ENCODE assay signal across 19 cellular contexts in the genomic region with DNA sequence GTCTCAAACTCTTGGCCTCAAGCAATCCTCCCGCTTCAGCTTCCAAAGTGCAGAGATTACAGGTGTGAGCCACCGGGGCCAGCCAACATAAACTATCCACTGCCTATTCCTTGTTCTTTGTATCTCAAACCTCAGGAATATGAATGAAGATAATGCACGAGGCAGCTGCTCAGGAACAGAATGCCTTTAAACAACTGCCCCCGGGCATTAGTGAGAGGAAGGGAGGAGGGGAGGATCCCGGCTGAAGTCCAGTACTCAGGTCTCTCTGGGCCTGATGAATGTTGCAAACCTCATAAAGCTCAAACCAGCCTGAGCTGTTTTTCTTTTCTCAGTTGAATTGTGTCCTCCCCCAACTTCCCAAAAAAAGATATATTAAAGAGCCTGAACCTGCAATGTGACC. TPM values are rescaled to one million over a fixed set of nuclear protein-coding genes. Genes with fewer than 3 reads are reported as not detected.
DNase-seq lines count a peak whose midpoint lies in the region; ATAC-seq and TF ChIP-seq lines count a peak whose summit lies in the region.
"Had no signal": no experiment of that assay in that cellular context is flagged by ENCODE, and none has a peak within 500 bp of the region (broad histone marks: within the 10 kb centered on the region; RNA-seq: fewer than 3 reads in every experiment).

No MANE protein-coding gene starts in this region.

- H3K27me3 Mint-ChIP-seq in Caco-2 (ENCODE audit: insufficient read depth, unreplicated experiment) (no peaks in the 10 kb centered on the region), glutamatergic neuron (ENCODE audit: unreplicated experiment) (peaks cover 1% of the 10 kb centered on the region)
- peaks cover 24% of the 10 kb centered on the region for H3K27me3 Mint-ChIP-seq in stimulated activated naive CD8-positive, alpha-beta T cell treated with anti-CD3 and anti-CD28 coated beads, Interleukin-15, amount 100 ng/mL, for 72 hours

- no peak overlapping the region for H3K4me3 ChIP-seq in Caco-2 (ENCODE audit: low read depth, low read length)
- H3K4me3 ChIP-seq: SJSA1 had no signal

- H3K27me3 ChIP-seq in Caco-2 (replicated peaks; ENCODE audit: control insufficient read depth, insufficient read depth, low read length), result no peaks in the 10 kb centered on the region

- no peak for TF ChIP-seq CTCF in Caco-2 (IDR thresholded peaks at IDR 0.05; ENCODE audit: insufficient read depth in 1 of 2, low read depth in 1 of 2, low read length in 1 of 2, severe bottlenecking in 1 of 2, unreplicated experiment in 1 of 2)
- no peak for TF ChIP-seq CTCF in VCaP (conservative IDR thresholded peaks at IDR 0.05)
- no peak for TF ChIP-seq CTCF in glutamatergic neuron (IDR thresholded peaks at IDR 0.05; ENCODE audit: partially characterized antibody, unreplicated experiment)

- H3K4me3 Mint-ChIP-seq in Caco-2 (ENCODE audit: unreplicated experiment) (no peak overlapping the region), glutamatergic neuron (ENCODE audit: unreplicated experiment) (no peak overlapping the region)
- no peak overlapping the region for H3K4me3 Mint-ChIP-seq in stimulated activated naive CD8-positive, alpha-beta T cell treated with anti-CD3 and anti-CD28 coated beads, Interleukin-15, amount 100 ng/mL, for 72 hours
- H3K4me3 Mint-ChIP-seq: B cell; CD8-positive, alpha-beta T cell; T-cell had no signal

- BruUV-seq in Caco-2 (replicated peaks; lab: Mats Ljungman, UMichigan), result no TSS peak

- H3K36me3 ChIP-seq in Caco-2 (ENCODE audit: control insufficient read depth, insufficient read depth, low read length), result no peaks in the 10 kb centered on the region
- H3K36me3 ChIP-seq: SJSA1 had no signal

- no peaks in the 10 kb centered on the region for H3K4me1 Mint-ChIP-seq in Caco-2 (ENCODE audit: low read depth, unreplicated experiment)
- no peaks in the 10 kb centered on the region for H3K4me1 Mint-ChIP-seq in stimulated activated naive CD8-positive, alpha-beta T cell treated with anti-CD3 and anti-CD28 coated beads, Interleukin-15, amount 100 ng/mL, for 72 hours
- H3K4me1 Mint-ChIP-seq in glutamatergic neuron (ENCODE audit: low read depth, unreplicated experiment), result peaks cover 2% of the 10 kb centered on the region
- H3K4me1 Mint-ChIP-seq: B cell, T-cell had no signal

- H3K9me3 Mint-ChIP-seq in Caco-2 (ENCODE audit: unreplicated experiment), result no peaks in the 10 kb centered on the region
- H3K9me3 Mint-ChIP-seq in stimulated activated naive CD8-positive, alpha-beta T cell treated with anti-CD3 and anti-CD28 coated beads, Interleukin-15, amount 100 ng/mL, for 72 hours, result peaks cover 0 to 16% of the 10 kb centered on the region in 2 donors
- H3K9me3 Mint-ChIP-seq in glutamatergic neuron (ENCODE audit: unreplicated experiment), result peaks cover 5% of the 10 kb centered on the region

- peak; percentile 59 to 61 for DNase-seq in Caco-2
- DNase-seq in M059J (ENCODE audit: low read depth), result peak; percentile 22
- peak; percentile 12 for DNase-seq in posterior vena cava (ENCODE audit: low spot score)
- DNase-seq in SW480 (ENCODE audit: low spot score), result no peak
- DNase-seq in stimulated activated naive CD8-positive, alpha-beta T cell treated with anti-CD3 and anti-CD28 coated beads, Interleukin-15, amount 100 ng/mL, for 72 hours, result no peak
- no peak for DNase-seq in glutamatergic neuron
- DNase-seq: ACHN; CD8-positive, alpha-beta T cell; HCEC 1CT; NCI-H1048; NCI-H1694; NCI-H2107; NCI-H345; NCI-H748 treated with DMSO at 0.1 percent for 48 hours; T-cell had no signal

- intact Hi-C loops in Caco-2 (cut with micrococcal nuclease; ENCODE audit: unreplicated experiment), result no loop called here
- intact Hi-C loops in posterior vena cava (cut with DNase I), result no loop called here

- peak overlapping the region; percentile 72 for H3K27ac ChIP-seq in VCaP
- H3K27ac ChIP-seq: RWPE1, SJSA1 had no signal

- CTCF ChIA-PET in Caco-2 (lab: Charles Lee), result interaction anchor here (0.6 kb wide), 1 partner anchor 83 kb away, joined by 4 read pairs; no protein-coding TSS in a partner anchor

- H3K27ac Mint-ChIP-seq in Caco-2 (ENCODE audit: unreplicated experiment), result peak overlapping the region; percentile 19
- no peak overlapping the region for H3K27ac Mint-ChIP-seq in stimulated activated naive CD8-positive, alpha-beta T cell treated with anti-CD3 and anti-CD28 coated beads, Interleukin-15, amount 100 ng/mL, for 72 hours
- no peak overlapping the region for H3K27ac Mint-ChIP-seq in glutamatergic neuron (ENCODE audit: unreplicated experiment)
- H3K27ac Mint-ChIP-seq: B cell; CD8-positive, alpha-beta T cell; T-cell had no signal

- H3K36me3 Mint-ChIP-seq in Caco-2 (ENCODE audit: insufficient read depth, unreplicated experiment) (no peaks in the 10 kb centered on the region), glutamatergic neuron (ENCODE audit: unreplicated experiment) (peaks cover 9% of the 10 kb centered on the region)
- H3K36me3 Mint-ChIP-seq: CD8-positive, alpha-beta T cell had no signal

- POLR2A ChIA-PET in Caco-2 (lab: Charles Lee), result no interaction called here

- H3K4me1 ChIP-seq in Caco-2, result no peaks in the 10 kb centered on the region; the same call in 1 of the 2 replicates
- H3K4me1 ChIP-seq: SJSA1 had no signal

- ATAC-seq in stimulated activated naive CD8-positive, alpha-beta T cell treated with anti-CD3 and anti-CD28 coated beads, Interleukin-15, amount 100 ng/mL, for 72 hours, result no peak
- ATAC-seq: CD8-positive, alpha-beta T cell; T-cell had no signal

- H3K9me3 ChIP-seq in Caco-2, result 0 out of 2 replicates have a peak, but pooled peaks cover 3% of the 10 kb centered on the region

RNA-seq across cellular contexts. Expression of a gene that starts 26.9 kb away (rescaled TPM):
- total RNA-seq in Caco-2 (2022), result 30.1 and 34.7 TPM in 2 replicates
- 14.6 and 17.3 TPM in 2 replicates for total RNA-seq in M059J (2014; rRNA removed; shearing (Covaris generic))
- 10 to 100 TPM; 15.1 to 23.8 TPM for total RNA-seq in posterior vena cava
- total RNA-seq in glutamatergic neuron (ENCODE audit: unreplicated experiment), result 45.7 TPM

Comparison
In these comparisons a context has a peak if more than half of its experiments do, and no peak if none do; other contexts are left out.
1. DNase-seq: peak in Caco-2 (2 of 2), M059J (single experiment) and posterior vena cava (single experiment); none in SW480 (single experiment), stimulated activated naive CD8-positive, alpha-beta T cell treated with anti-CD3 and anti-CD28 coated beads, Interleukin-15, amount 100 ng/mL, for 72 hours (0 of 2) and glutamatergic neuron (single experiment).